18 cellular contexts compared by ENCODE assay signal in the genomic region with DNA sequence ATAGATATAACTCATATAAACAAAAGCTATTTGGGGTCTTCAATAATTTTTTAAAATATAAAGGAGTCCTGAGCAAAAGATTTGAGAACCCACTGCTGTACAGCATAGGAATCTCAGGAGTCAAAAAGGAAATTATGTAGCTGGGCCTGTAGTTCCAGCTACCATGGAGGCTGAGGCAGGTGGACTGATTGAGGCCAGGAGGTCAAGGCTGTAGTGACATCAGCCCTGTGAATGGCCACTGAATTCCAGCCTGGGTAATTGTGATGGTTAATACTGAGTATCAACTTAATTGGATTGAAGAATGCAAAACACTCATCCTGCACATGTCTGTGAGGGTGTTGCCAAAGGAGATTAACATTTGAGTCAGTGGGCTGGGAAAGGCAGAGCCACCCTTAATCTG. TPM values are rescaled to one million over a fixed set of nuclear protein-coding genes. Genes with fewer than 3 reads are reported as not detected.
DNase-seq lines count a peak whose midpoint lies in the region; ATAC-seq, FAIRE-seq and TF ChIP-seq lines count a peak whose summit lies in the region.
"Had no signal": no experiment of that assay in that cellular context is flagged by ENCODE, and none has a peak within 500 bp of the region (broad histone marks: within the 10 kb centered on the region; RNA-seq: fewer than 3 reads in every experiment).

No MANE protein-coding gene starts in this region.

- H3K9me3 ChIP-seq in HepG2 (ENCODE audit: low read length) (no peaks in the 10 kb centered on the region), body of pancreas (no peaks in the 10 kb centered on the region)
- H3K9me3 ChIP-seq: A549 had no signal

- no TSS peak for BruUV-seq in HepG2 (replicated peaks; lab: Mats Ljungman, UMichigan)

- H3K36me3 Mint-ChIP-seq in activated T-helper 17 cell treated with anti-CD3 and anti-CD28 coated beads, Interleukin-2, amount 50 U/mL, for 72 hours (ENCODE audit: low read depth) = peaks cover 37% of the 10 kb centered on the region
- H3K36me3 Mint-ChIP-seq in stimulated activated effector memory CD8-positive, alpha-beta T cell treated with anti-CD3 and anti-CD28 coated beads, Interleukin-12 subunit alpha, Interleukin-12 subunit beta, amount 100 ng/mL, for 72 hours = peaks cover 37% of the 10 kb centered on the region

- DNase-seq in NCI-H82 (lab: John Stamatoyannopoulos, UW) (peak; percentile 85), HepG2 (ENCODE audit: low spot score) (peak; percentile 4), body of pancreas (no peak), SIG-M5 (lab: John Stamatoyannopoulos, UW) (no peak)
- DNase-seq in stimulated activated effector memory CD8-positive, alpha-beta T cell treated with anti-CD3 and anti-CD28 coated beads, Interleukin-12 subunit alpha, Interleukin-12 subunit beta, amount 100 ng/mL, for 72 hours (ENCODE audit: low spot score in 2 of 2) = no peak
- no peak for DNase-seq in activated CD8-positive, alpha-beta memory T cell treated with anti-CD3 and anti-CD28 coated beads, Interleukin-2, amount 50 U/mL, for 4 hours
- DNase-seq: AML-193; CD4-positive, alpha-beta memory T cell; DMS153; DMS79; GDM1; GOT3; H7 had no signal

- no peaks in the 10 kb centered on the region for H3K27me3 Mint-ChIP-seq in activated T-helper 17 cell treated with anti-CD3 and anti-CD28 coated beads, Interleukin-2, amount 50 U/mL, for 72 hours
- H3K27me3 Mint-ChIP-seq: CD4-positive, alpha-beta memory T cell had no signal

- H3K27ac Mint-ChIP-seq in activated T-helper 17 cell treated with anti-CD3 and anti-CD28 coated beads, Interleukin-2, amount 50 U/mL, for 72 hours = peak overlapping the region; percentile 29
- H3K27ac Mint-ChIP-seq in stimulated activated effector memory CD8-positive, alpha-beta T cell treated with anti-CD3 and anti-CD28 coated beads, Interleukin-12 subunit alpha, Interleukin-12 subunit beta, amount 100 ng/mL, for 72 hours = peak overlapping the region; percentile 85

- peaks cover 26% of the 10 kb centered on the region for H3K79me2 ChIP-seq in HepG2 (ENCODE audit: insufficient read depth, low read length)

- H3K27ac ChIP-seq in HepG2 (ENCODE audit: extremely low read length, insufficient read depth, low read length) = no peak overlapping the region
- no peak overlapping the region for H3K27ac ChIP-seq in body of pancreas
- H3K27ac ChIP-seq: A549, C4-2B had no signal

- no peak overlapping the region for H2AFZ ChIP-seq in HepG2 (ENCODE audit: low read length)

- H3K27me3 ChIP-seq in HepG2 (ENCODE audit: control insufficient read depth in 1 of 2, insufficient read depth in 2 of 2, low read length in 2 of 2) (no peaks in the 10 kb centered on the region), body of pancreas (no peaks in the 10 kb centered on the region)

- POLR2A ChIA-PET in HepG2 (lab: Yijun Ruan, JAX) = interaction anchor here (1.2 kb wide), 1 partner anchor 10 kb away, joined by 10 read pairs; a partner anchor contains a TSS

- peaks cover 21% of the 10 kb centered on the region for H3K4me1 Mint-ChIP-seq in activated T-helper 17 cell treated with anti-CD3 and anti-CD28 coated beads, Interleukin-2, amount 50 U/mL, for 72 hours
- peaks cover 27% of the 10 kb centered on the region for H3K4me1 Mint-ChIP-seq in stimulated activated effector memory CD8-positive, alpha-beta T cell treated with anti-CD3 and anti-CD28 coated beads, Interleukin-12 subunit alpha, Interleukin-12 subunit beta, amount 100 ng/mL, for 72 hours

- TF ChIP-seq POLR2A in HepG2 (IDR thresholded peaks at IDR 0.05; ENCODE audit: insufficient read depth in 1 of 2, low read depth in 2 of 2, low read length in 2 of 2) (no peak), body of pancreas (IDR thresholded peaks at IDR 0.05) (no peak)

- H3K9me3 Mint-ChIP-seq in activated T-helper 17 cell treated with anti-CD3 and anti-CD28 coated beads, Interleukin-2, amount 50 U/mL, for 72 hours = no peaks in the 10 kb centered on the region
- no peaks in the 10 kb centered on the region for H3K9me3 Mint-ChIP-seq in stimulated activated effector memory CD8-positive, alpha-beta T cell treated with anti-CD3 and anti-CD28 coated beads, Interleukin-12 subunit alpha, Interleukin-12 subunit beta, amount 100 ng/mL, for 72 hours
- H3K9me3 Mint-ChIP-seq: CD4-positive, alpha-beta memory T cell had no signal

- CTCF ChIA-PET in HepG2 (lab: Yijun Ruan, JAX; ENCODE audit: low intra/inter-chr PET ratio, low total read pairs) = no interaction called here

- no peak for ATAC-seq in activated T-helper 17 cell treated with anti-CD3 and anti-CD28 coated beads, Interleukin-2, amount 50 U/mL, for 72 hours (replicated peaks)
- ATAC-seq in HepG2 = no peak
- no peak for ATAC-seq in stimulated activated effector memory CD8-positive, alpha-beta T cell treated with anti-CD3 and anti-CD28 coated beads, Interleukin-12 subunit alpha, Interleukin-12 subunit beta, amount 100 ng/mL, for 72 hours
- no peak for ATAC-seq in body of pancreas
- ATAC-seq: A549 had no signal

- no peak overlapping the region for H3K9ac ChIP-seq in HepG2 (ENCODE audit: insufficient read depth, low read depth, low read length)

- TF ChIP-seq CTCF in HepG2 (CRISPR knock-in tag; IDR thresholded peaks at IDR 0.05) (no peak), body of pancreas (IDR thresholded peaks at IDR 0.05) (no peak)

- in situ Hi-C loops in HepG2 (cut with HindIII; ENCODE audit: extremely low pct_ligation_motif_present, low pct_unique_long_range_greater_than_20kb) = no loop called here

- H3K4me2 ChIP-seq in HepG2 (ENCODE audit: low read depth, low read length) = no peak overlapping the region
- H3K4me2 ChIP-seq: A549 had no signal

- H3K4me1 ChIP-seq in HepG2 (ENCODE audit: insufficient read depth, low read length) (0 out of 2 replicates have a peak, but pooled peaks cover 4% of the 10 kb centered on the region), body of pancreas (no peaks in the 10 kb centered on the region)
- H3K4me1 ChIP-seq: A549 had no signal

- H3K4me3 ChIP-seq in HepG2 (replicated peaks in 1 of 3; ENCODE audit: insufficient read depth in 1 of 3, low read depth in 2 of 3, low read length in 3 of 3) = no peak overlapping the region
- H3K4me3 ChIP-seq in body of pancreas = no peak overlapping the region
- H3K4me3 ChIP-seq: A549 had no signal

- TF ChIP-seq EP300 in HepG2 (IDR thresholded peaks at IDR 0.05; ENCODE audit: low read depth in 2 of 2, low read length in 2 of 2) (no peak), HepG2 (CRISPR knock-in tag; IDR thresholded peaks at IDR 0.05; ENCODE audit: borderline replicate concordance) (no peak)

- intact Hi-C loops in HepG2 (cut with micrococcal nuclease; ENCODE audit: unreplicated experiment) = no loop called here
- intact Hi-C loops in body of pancreas (cut with DNase I) = no loop called here

- no peaks in the 10 kb centered on the region; the same call in 1 of the 2 replicates for H4K20me1 ChIP-seq in HepG2 (ENCODE audit: insufficient read depth, low read length)

- peaks cover 0 to 1% of the 10 kb centered on the region in 2 experiments; a peak in 1 of 5 replicates for H3K36me3 ChIP-seq in HepG2 (replicated peaks in 1 of 2; ENCODE audit: control insufficient read depth in 1 of 2, insufficient read depth in 2 of 2, low read length in 2 of 2)
- no peaks in the 10 kb centered on the region for H3K36me3 ChIP-seq in body of pancreas (replicated peaks in 1 of 2; ENCODE audit: insufficient read depth in 1 of 2, low read depth in 2 of 2)

- TF ChIP-seq RAD21 in HepG2 (CRISPR knock-in tag; IDR thresholded peaks at IDR 0.05) = no peak

- no peak overlapping the region for H3K4me3 Mint-ChIP-seq in activated T-helper 17 cell treated with anti-CD3 and anti-CD28 coated beads, Interleukin-2, amount 50 U/mL, for 72 hours
- no peak overlapping the region for H3K4me3 Mint-ChIP-seq in stimulated activated effector memory CD8-positive, alpha-beta T cell treated with anti-CD3 and anti-CD28 coated beads, Interleukin-12 subunit alpha, Interleukin-12 subunit beta, amount 100 ng/mL, for 72 hours
- H3K4me3 Mint-ChIP-seq: CD4-positive, alpha-beta memory T cell had no signal

- no peak for FAIRE-seq in HepG2 (lab: Jason Lieb, UNC)
- FAIRE-seq: A549, GM12892, GM18507 had no signal

RNA-seq across cellular contexts. Expression of a gene that starts 10.5 kb away (rescaled TPM):
- 10 to 100 TPM; 72.0 to 77.6 TPM for total RNA-seq in activated T-helper 17 cell treated with anti-CD3 and anti-CD28 coated beads, Interleukin-2, amount 50 U/mL, for 72 hours
- total RNA-seq in HepG2 (2016; rRNA removed; fragmentation: Illumina TruSeq; extraction: Trizol) = 15.3 and 22.3 TPM in 2 replicates
- total RNA-seq in HepG2 (2016; cell fraction: cytosol; rRNA removed; fragmentation: Illumina TruSeq; extraction: Trizol; ENCODE audit: low read depth) = 10.3 and 12.1 TPM in 2 replicates
- 13.6 and 22.8 TPM in 2 replicates for total RNA-seq in HepG2 (2016; cell fraction: insoluble cytoplasmic fraction; rRNA removed; fragmentation: Illumina TruSeq; extraction: Trizol)
- 18.3 and 19.2 TPM in 2 replicates for total RNA-seq in HepG2 (2016; cell fraction: membrane; rRNA removed; fragmentation: Illumina TruSeq; extraction: Trizol)
- total RNA-seq in HepG2 (2016; cell fraction: nucleus; rRNA removed; fragmentation: Illumina TruSeq; extraction: Trizol) = 34.1 and 37.5 TPM in 2 replicates
- 37.5 and 48.8 TPM in 2 replicates for polyA plus RNA-seq in HepG2 (2011; rRNA removed)
- 24.8 and 42.9 TPM in 2 replicates for polyA plus RNA-seq in HepG2 (2011; cell fraction: cytosol; rRNA removed)
- 37.4 and 42.7 TPM in 2 replicates for polyA plus RNA-seq in HepG2 (2011; cell fraction: nucleus; rRNA removed)
- polyA plus RNA-seq in HepG2 (2012) = 18.5 and 22.9 TPM in 2 replicates
- polyA plus RNA-seq in HepG2 (2016; cell fraction: cytosol; fragmentation: Illumina TruSeq; extraction: Trizol; ENCODE audit: low read depth) = 11.3 and 11.6 TPM in 2 replicates
- 16.0 and 16.6 TPM in 2 replicates for polyA plus RNA-seq in HepG2 (2016; cell fraction: insoluble cytoplasmic fraction; fragmentation: Illumina TruSeq; extraction: Trizol; ENCODE audit: low read depth)
- 17.8 and 18.4 TPM in 2 replicates for polyA plus RNA-seq in HepG2 (2016; cell fraction: membrane; fragmentation: Illumina TruSeq; extraction: Trizol; ENCODE audit: low read depth)
- 69.6 and 73.1 TPM in 2 replicates for polyA plus RNA-seq in HepG2 (2016; cell fraction: nucleus; fragmentation: Illumina TruSeq; extraction: Trizol; ENCODE audit: insufficient read depth, low read depth)
- 54.7 and 68.3 TPM in 2 replicates for polyA minus RNA-seq in HepG2 (2011; rRNA and poly(A)+ RNA removed; ENCODE audit: low replicate concordance)
- 16.2 and 19.3 TPM in 2 replicates for polyA minus RNA-seq in HepG2 (2011; cell fraction: cytosol; rRNA and poly(A)+ RNA removed)
- polyA minus RNA-seq in HepG2 (2011; cell fraction: nucleus; rRNA and poly(A)+ RNA removed) = 29.5 and 31.8 TPM in 2 replicates
- 10 to 100 TPM; 17.8 to 20.2 TPM for total RNA-seq in body of pancreas

RNA-seq across cellular contexts. Expression of a gene that starts 44.6 kb away (rescaled TPM):
- total RNA-seq in activated T-helper 17 cell treated with anti-CD3 and anti-CD28 coated beads, Interleukin-2, amount 50 U/mL, for 72 hours = 10 to 100 TPM; 29.8 to 55.5 TPM
- total RNA-seq in HepG2 (2016; rRNA removed; fragmentation: Illumina TruSeq; extraction: Trizol) (71.6 and 82.0 TPM in 2 replicates), body of pancreas (10 to 100 TPM; 14.5 to 47.8 TPM)
- total RNA-seq in HepG2 (2016; cell fraction: cytosol; rRNA removed; fragmentation: Illumina TruSeq; extraction: Trizol; ENCODE audit: low read depth) = 62.2 and 107 TPM in 2 replicates
- total RNA-seq in HepG2 (2016; cell fraction: insoluble cytoplasmic fraction; rRNA removed; fragmentation: Illumina TruSeq; extraction: Trizol) = 70.2 and 88.8 TPM in 2 replicates
- 84.4 and 106 TPM in 2 replicates for total RNA-seq in HepG2 (2016; cell fraction: membrane; rRNA removed; fragmentation: Illumina TruSeq; extraction: Trizol)
- 18.4 and 19.5 TPM in 2 replicates for total RNA-seq in HepG2 (2016; cell fraction: nucleus; rRNA removed; fragmentation: Illumina TruSeq; extraction: Trizol)
- polyA plus RNA-seq in HepG2 (2011; rRNA removed) = 53.0 and 55.0 TPM in 2 replicates
- polyA plus RNA-seq in HepG2 (2011; cell fraction: cytosol; rRNA removed) = 64.0 and 68.8 TPM in 2 replicates
- polyA plus RNA-seq in HepG2 (2011; cell fraction: nucleus; rRNA removed) = 15.7 and 16.8 TPM in 2 replicates
- polyA plus RNA-seq in HepG2 (2012) = 30.1 and 33.7 TPM in 2 replicates
- polyA plus RNA-seq in HepG2 (2016; cell fraction: cytosol; fragmentation: Illumina TruSeq; extraction: Trizol; ENCODE audit: low read depth) = 46.3 and 86.6 TPM in 2 replicates
- polyA plus RNA-seq in HepG2 (2016; cell fraction: insoluble cytoplasmic fraction; fragmentation: Illumina TruSeq; extraction: Trizol; ENCODE audit: low read depth) = 52.0 and 58.2 TPM in 2 replicates
- polyA plus RNA-seq in HepG2 (2016; cell fraction: membrane; fragmentation: Illumina TruSeq; extraction: Trizol; ENCODE audit: low read depth) = 51.4 and 62.9 TPM in 2 replicates
- 29.1 and 31.5 TPM in 2 replicates for polyA plus RNA-seq in HepG2 (2016; cell fraction: nucleus; fragmentation: Illumina TruSeq; extraction: Trizol; ENCODE audit: insufficient read depth, low read depth)
- polyA minus RNA-seq in HepG2 (2011; rRNA and poly(A)+ RNA removed; ENCODE audit: low replicate concordance) = 27.5 and 131 TPM in 2 replicates
- 8.7 and 10.3 TPM in 2 replicates for polyA minus RNA-seq in HepG2 (2011; cell fraction: cytosol; rRNA and poly(A)+ RNA removed)
- polyA minus RNA-seq in HepG2 (2011; cell fraction: nucleus; rRNA and poly(A)+ RNA removed) = 10.3 and 10.8 TPM in 2 replicates

RNA-seq across cellular contexts. Expression of a gene that starts 52.8 kb away (rescaled TPM):
- total RNA-seq in activated T-helper 17 cell treated with anti-CD3 and anti-CD28 coated beads, Interleukin-2, amount 50 U/mL, for 72 hours = under 1 TPM in 1 of 2 donors, not detected in 1; 0.35 TPM
- 30.6 and 38.1 TPM in 2 replicates for total RNA-seq in HepG2 (2016; rRNA removed; fragmentation: Illumina TruSeq; extraction: Trizol)
- total RNA-seq in HepG2 (2016; cell fraction: cytosol; rRNA removed; fragmentation: Illumina TruSeq; extraction: Trizol; ENCODE audit: low read depth) = 5.3 and 5.6 TPM in 2 replicates
- total RNA-seq in HepG2 (2016; cell fraction: insoluble cytoplasmic fraction; rRNA removed; fragmentation: Illumina TruSeq; extraction: Trizol) = 31.5 and 38.6 TPM in 2 replicates
- total RNA-seq in HepG2 (2016; cell fraction: membrane; rRNA removed; fragmentation: Illumina TruSeq; extraction: Trizol) = 8.7 and 10.6 TPM in 2 replicates
- 10.8 and 11.2 TPM in 2 replicates for total RNA-seq in HepG2 (2016; cell fraction: nucleus; rRNA removed; fragmentation: Illumina TruSeq; extraction: Trizol)
- 3.7 and 7.2 TPM in 2 replicates for polyA plus RNA-seq in HepG2 (2011; rRNA removed)
- polyA plus RNA-seq in HepG2 (2011; cell fraction: cytosol; rRNA removed) = 6.2 and 10.3 TPM in 2 replicates
- polyA plus RNA-seq in HepG2 (2011; cell fraction: nucleus; rRNA removed) = 4.8 and 7.4 TPM in 2 replicates
- 14.9 and 15.6 TPM in 2 replicates for polyA plus RNA-seq in HepG2 (2012)
- 4.0 and 4.8 TPM in 2 replicates for polyA plus RNA-seq in HepG2 (2016; cell fraction: cytosol; fragmentation: Illumina TruSeq; extraction: Trizol; ENCODE audit: low read depth)
- polyA plus RNA-seq in HepG2 (2016; cell fraction: insoluble cytoplasmic fraction; fragmentation: Illumina TruSeq; extraction: Trizol; ENCODE audit: low read depth) = 25.5 and 29.7 TPM in 2 replicates
- 6.4 and 7.3 TPM in 2 replicates for polyA plus RNA-seq in HepG2 (2016; cell fraction: membrane; fragmentation: Illumina TruSeq; extraction: Trizol; ENCODE audit: low read depth)
- polyA plus RNA-seq in HepG2 (2016; cell fraction: nucleus; fragmentation: Illumina TruSeq; extraction: Trizol; ENCODE audit: insufficient read depth, low read depth) = 14.8 and 19.3 TPM in 2 replicates
- 2.2 and 5.6 TPM in 2 replicates for polyA minus RNA-seq in HepG2 (2011; rRNA and poly(A)+ RNA removed; ENCODE audit: low replicate concordance)
- polyA minus RNA-seq in HepG2 (2011; cell fraction: cytosol; rRNA and poly(A)+ RNA removed) = 2.0 and 3.5 TPM in 2 replicates
- 5.7 and 8.7 TPM in 2 replicates for polyA minus RNA-seq in HepG2 (2011; cell fraction: nucleus; rRNA and poly(A)+ RNA removed)
- total RNA-seq in body of pancreas = 100 to 1,000 TPM in 1 of 2 donors, 1 to 10 TPM in 1; 7.0 to 232 TPM
- total RNA-seq: H7 had no signal
- polyA plus RNA-seq: CD4-positive, alpha-beta memory T cell had no signal

Comparison
In these comparisons a context has a peak if more than half of its experiments do, and no peak if none do; other contexts are left out.
1. DNase-seq: peak in NCI-H82 (single experiment) and HepG2 (single experiment); none in stimulated activated effector memory CD8-positive, alpha-beta T cell treated with anti-CD3 and anti-CD28 coated beads, Interleukin-12 subunit alpha, Interleukin-12 subunit beta, amount 100 ng/mL, for 72 hours (0 of 2), body of pancreas (0 of 4), activated CD8-positive, alpha-beta memory T cell treated with anti-CD3 and anti-CD28 coated beads, Interleukin-2, amount 50 U/mL, for 4 hours (single experiment) and SIG-M5 (single experiment).
2. RNA of a gene that starts 52.8 kb away (total RNA-seq): 7.0 to 232 TPM in body of pancreas and 5.3 to 38.6 TPM in HepG2; 0.35 TPM in activated T-helper 17 cell treated with anti-CD3 and anti-CD28 coated beads, Interleukin-2, amount 50 U/mL, for 72 hours; every median in the first group is over 4 times any median in the second.